ENCODE assay signal across 21 cellular contexts in the genomic region with DNA sequence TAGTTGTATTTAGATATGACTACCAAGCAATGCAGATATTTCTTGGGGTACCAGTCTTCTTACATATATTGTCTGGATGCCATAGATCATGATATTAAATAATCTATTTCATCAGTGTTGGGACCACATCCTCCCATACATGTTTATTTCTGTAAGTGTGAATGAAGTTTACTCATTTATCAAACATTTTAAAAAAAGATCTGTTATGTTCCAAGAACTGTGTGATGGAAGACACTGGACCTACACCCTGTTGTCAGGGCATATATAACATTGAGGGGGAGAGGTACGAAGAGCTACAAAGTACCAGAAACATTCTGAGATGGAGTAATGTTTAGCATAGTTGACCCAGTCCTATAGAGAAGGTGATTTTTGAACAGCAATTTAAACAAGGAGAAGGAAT. TPM values are rescaled to one million over a fixed set of nuclear protein-coding genes. Genes with fewer than 3 reads are reported as not detected.
DNase-seq lines count a peak whose midpoint lies in the region; ATAC-seq and TF ChIP-seq lines count a peak whose summit lies in the region.
"Had no signal": no experiment of that assay in that cellular context is flagged by ENCODE, and none has a peak within 500 bp of the region (broad histone marks: within the 10 kb centered on the region; RNA-seq: fewer than 3 reads in every experiment).

No MANE protein-coding gene starts in this region.

- H3K4me1 ChIP-seq in IMR-90 (ENCODE audit: control insufficient read depth, insufficient read depth, low read length) = peaks cover 13% of the 10 kb centered on the region

- no peak overlapping the region for H2BK5ac ChIP-seq in IMR-90 (ENCODE audit: low read depth, low read length, poor library complexity, severe bottlenecking)

- H3K9ac ChIP-seq in IMR-90 (ENCODE audit: low read depth, low read length) = no peak overlapping the region

- peaks cover 70% of the 10 kb centered on the region for H4K20me1 ChIP-seq in IMR-90 (ENCODE audit: insufficient read depth, low read length)

- no peak overlapping the region for H3K56ac ChIP-seq in IMR-90 (ENCODE audit: extremely low read depth, insufficient read depth, low read length)

- peaks cover 20% of the 10 kb centered on the region for H3K9me1 ChIP-seq in IMR-90 (ENCODE audit: insufficient read depth, low read length)

- no peak overlapping the region for H2BK120ac ChIP-seq in IMR-90 (ENCODE audit: low read depth, low read length)

- ATAC-seq in IMR-90 (ENCODE audit: low read depth) (no peak), GM21529 (IDR thresholded peaks at IDR 0.05; ENCODE audit: unreplicated experiment) (no peak), GM19467 (IDR thresholded peaks at IDR 0.05; ENCODE audit: unreplicated experiment) (no peak)
- no peak for ATAC-seq in naive thymus-derived CD8-positive, alpha-beta T cell
- ATAC-seq: PC-3, SK-N-SH treated with all-trans-retinoic acid at 6 μM for 48 hours had no signal

- H2AK5ac ChIP-seq in IMR-90 (ENCODE audit: low read depth, low read length) = no peak overlapping the region

- H3K27ac ChIP-seq in IMR-90 (ENCODE audit: insufficient read depth, low read length) = no peak overlapping the region
- H3K27ac ChIP-seq: WERI-Rb-1 had no signal

- H3K9me3 ChIP-seq in IMR-90 (ENCODE audit: control insufficient read depth, insufficient read depth, low read length) = no peaks in the 10 kb centered on the region
- H3K9me3 ChIP-seq: HAP-1 had no signal

- H3K27ac Mint-ChIP-seq in CD14-positive monocyte = peak overlapping the region in 6 of 7 donors; percentile 51 to 95 (median 80)
- peak overlapping the region; percentile 70 for H3K27ac Mint-ChIP-seq in activated naive CD8-positive, alpha-beta T cell treated with anti-CD3 and anti-CD28 coated beads for 36 hours
- peak overlapping the region; percentile 41 to 91 (median 82) for H3K27ac Mint-ChIP-seq in naive thymus-derived CD8-positive, alpha-beta T cell

- no peak overlapping the region for H3K4me3 Mint-ChIP-seq in CD14-positive monocyte
- no peak overlapping the region for H3K4me3 Mint-ChIP-seq in activated naive CD8-positive, alpha-beta T cell treated with anti-CD3 and anti-CD28 coated beads for 36 hours
- H3K4me3 Mint-ChIP-seq in naive thymus-derived CD8-positive, alpha-beta T cell = peak overlapping the region; percentile 31 to 70 (median 59)

- BruUV-seq in IMR-90 (replicated peaks; lab: Mats Ljungman, UMichigan) = no TSS peak

- H3K36me3 ChIP-seq in IMR-90 (ENCODE audit: control insufficient read depth, insufficient read depth, low read length) = peaks cover 3% of the 10 kb centered on the region
- H3K36me3 ChIP-seq: HAP-1, WERI-Rb-1 had no signal

- no peak for TF ChIP-seq RAD21 in IMR-90 (IDR thresholded peaks at IDR 0.05; ENCODE audit: low read length)

- peaks cover 72% of the 10 kb centered on the region for H3K4me1 Mint-ChIP-seq in CD14-positive monocyte
- H3K4me1 Mint-ChIP-seq in activated naive CD8-positive, alpha-beta T cell treated with anti-CD3 and anti-CD28 coated beads for 36 hours = peaks cover 73% of the 10 kb centered on the region
- H3K4me1 Mint-ChIP-seq in naive thymus-derived CD8-positive, alpha-beta T cell = peaks cover 49 to 96% (median 79%) of the 10 kb centered on the region in 4 donors

- H4K5ac ChIP-seq in IMR-90 (ENCODE audit: low read depth, low read length) = no peak overlapping the region

- H3K4me2 ChIP-seq in IMR-90 (ENCODE audit: low read depth, low read length) = no peak overlapping the region

- 100% methylated on average over 1 of the region's 1 CpG; no CpG with 5 or more reads in 1 of the 2 experiments for WGBS in IMR-90 (ENCODE audit: extremely low coverage in 2 of 2, insufficient read length in 1 of 2), 2 experiments

- no peak overlapping the region for H3K4me3 ChIP-seq in IMR-90 (ENCODE audit: insufficient read depth, low read depth, low read length)
- H3K4me3 ChIP-seq: HAP-1, lung had no signal

- POLR2A ChIA-PET in IMR-90 (lab: Charles Lee; ENCODE audit: unreplicated experiment) = no interaction called here
- POLR2A ChIA-PET in naive thymus-derived CD8-positive, alpha-beta T cell (lab: Charles Lee) = interaction anchor here (0.9 kb wide), 1 partner anchor 26 kb away, joined by 3 read pairs; no protein-coding TSS in a partner anchor

- H3K27me3 ChIP-seq in IMR-90 (ENCODE audit: control insufficient read depth, insufficient read depth, low read length) = no peaks in the 10 kb centered on the region

- no peak overlapping the region for H4K91ac ChIP-seq in IMR-90 (ENCODE audit: insufficient read depth, low read depth, low read length)

- H3K14ac ChIP-seq in IMR-90 (replicated peaks; ENCODE audit: low read depth, low read length) = peak overlapping the region; percentile 22; the same call in 1 of the 2 replicates

- no peak for DNase-seq in CD14-positive monocyte (ENCODE audit: low spot score)
- DNase-seq in IMR-90 = no peak
- no peak for DNase-seq in activated naive CD8-positive, alpha-beta T cell treated with anti-CD3 and anti-CD28 coated beads for 36 hours
- no peak for DNase-seq in naive thymus-derived CD8-positive, alpha-beta T cell
- DNase-seq in NCI-H1048 (lab: John Stamatoyannopoulos, UW) = no peak
- DNase-seq in GOT3 (lab: John Stamatoyannopoulos, UW) = no peak
- DNase-seq: activated T-cell treated with anti-CD3 and anti-CD28 coated beads, Interleukin-2, amount 50 U/mL, for 1 hour; AML-193; DMS79; NCI-H1436 treated with DMSO at 0.1 percent for 48 hours; NCI-H446 treated with DMSO at 0.1 percent for 48 hours; nucleus accumbens; PC-3; stimulated activated naive CD4-positive, alpha-beta T cell treated with Interleukin-2 at 50 U/mL for 16 hours; WERI-Rb-1 had no signal

- no peak overlapping the region for H2AFZ ChIP-seq in IMR-90 (replicated peaks; ENCODE audit: low read length, poor library complexity)

- no peak overlapping the region for H2BK15ac ChIP-seq in IMR-90 (ENCODE audit: low read depth, low read length)

- H3K36me3 Mint-ChIP-seq in CD14-positive monocyte = peaks cover 13 to 16% of the 10 kb centered on the region in 2 donors
- peaks cover 41% of the 10 kb centered on the region for H3K36me3 Mint-ChIP-seq in activated naive CD8-positive, alpha-beta T cell treated with anti-CD3 and anti-CD28 coated beads for 36 hours
- peaks cover 5 to 45% (median 10%) of the 10 kb centered on the region in 3 donors for H3K36me3 Mint-ChIP-seq in naive thymus-derived CD8-positive, alpha-beta T cell

- dilution Hi-C loops in IMR-90 (cut with HindIII; ENCODE audit: low sequenced_read_pairs, unreplicated experiment) = no loop called here

- no peak overlapping the region for H3K23ac ChIP-seq in IMR-90 (ENCODE audit: low read depth, low read length)

- no peak overlapping the region for H3K4ac ChIP-seq in IMR-90 (ENCODE audit: low read depth, low read length)

- H3K18ac ChIP-seq in IMR-90 (ENCODE audit: low read depth, low read length) = no peak overlapping the region

- in situ Hi-C loops in IMR-90 (cut with MboI; ENCODE audit: low sequenced_read_pairs) = no loop called here

- H3K9me3 Mint-ChIP-seq in CD14-positive monocyte = no peaks in the 10 kb centered on the region
- no peaks in the 10 kb centered on the region for H3K9me3 Mint-ChIP-seq in activated naive CD8-positive, alpha-beta T cell treated with anti-CD3 and anti-CD28 coated beads for 36 hours
- H3K9me3 Mint-ChIP-seq in naive thymus-derived CD8-positive, alpha-beta T cell = no peaks in the 10 kb centered on the region
- H3K9me3 Mint-ChIP-seq: brain had no signal

- TF ChIP-seq CTCF in CD14-positive monocyte (IDR thresholded peaks at IDR 0.05) (no peak), IMR-90 (conservative IDR thresholded peaks at IDR 0.05; ENCODE audit: low read depth, low read length) (no peak)

- no peaks in the 10 kb centered on the region for H3K27me3 Mint-ChIP-seq in CD14-positive monocyte (ENCODE audit: low read depth in 3 of 3)
- H3K27me3 Mint-ChIP-seq in activated naive CD8-positive, alpha-beta T cell treated with anti-CD3 and anti-CD28 coated beads for 36 hours = no peaks in the 10 kb centered on the region
- no peaks in the 10 kb centered on the region for H3K27me3 Mint-ChIP-seq in naive thymus-derived CD8-positive, alpha-beta T cell

- H4K8ac ChIP-seq in IMR-90 (ENCODE audit: low read depth in 2 of 2, low read length in 2 of 2) = no peak overlapping the region

- CTCF ChIA-PET in IMR-90 (lab: Yijun Ruan, JAX) = no interaction called here

- H2AK9ac ChIP-seq in IMR-90 (replicated peaks; ENCODE audit: low read depth, low read length, poor library complexity) = no peak overlapping the region

- no peak for TF ChIP-seq POLR2A in IMR-90 (IDR thresholded peaks at IDR 0.05; ENCODE audit: low read depth, low read length)

- peaks cover 2 to 62% of the 10 kb centered on the region in 2 experiments; a peak in 2 of 4 replicates for H3K79me1 ChIP-seq in IMR-90 (ENCODE audit: low read depth in 1 of 2, low read length in 2 of 2)

- intact Hi-C loops in CD14-positive monocyte (cut with micrococcal nuclease) = loop anchor here in 1 of 2 donors (10.0 kb wide), 1 partner anchor 51 kb away; no protein-coding TSS in a partner anchor
- intact Hi-C loops in IMR-90 (cut with micrococcal nuclease) = no loop called here

- H2BK20ac ChIP-seq in IMR-90 (ENCODE audit: low read depth, low read length) = no peak overlapping the region

TF ChIP-seq in IMR-90, 13 proteins besides CTCF, POLR2A, EP300 and RAD21 (continues in another document):
- no peak for TF ChIP-seq NFE2L2 (IDR thresholded peaks at IDR 0.05; ENCODE audit: low read depth, low read length)
- no peak for TF ChIP-seq MAFK (IDR thresholded peaks at IDR 0.05; ENCODE audit: low read depth, low read length)
- no peak for TF ChIP-seq RCOR1 (IDR thresholded peaks at IDR 0.05; ENCODE audit: insufficient replicate concordance, low read length)
- TF ChIP-seq, protein P1, sequence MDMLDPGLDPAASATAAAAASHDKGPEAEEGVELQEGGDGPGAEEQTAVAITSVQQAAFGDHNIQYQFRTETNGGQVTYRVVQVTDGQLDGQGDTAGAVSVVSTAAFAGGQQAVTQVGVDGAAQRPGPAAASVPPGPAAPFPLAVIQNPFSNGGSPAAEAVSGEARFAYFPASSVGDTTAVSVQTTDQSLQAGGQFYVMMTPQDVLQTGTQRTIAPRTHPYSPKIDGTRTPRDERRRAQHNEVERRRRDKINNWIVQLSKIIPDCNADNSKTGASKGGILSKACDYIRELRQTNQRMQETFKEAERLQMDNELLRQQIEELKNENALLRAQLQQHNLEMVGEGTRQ (IDR thresholded peaks at IDR 0.05; ENCODE audit: low read depth, low read length) = no peak
- TF ChIP-seq BHLHE40 (IDR thresholded peaks at IDR 0.05; ENCODE audit: low read depth, low read length) = no peak
- TF ChIP-seq MXI1 (IDR thresholded peaks at IDR 0.05; ENCODE audit: borderline replicate concordance, low read depth, low read length) = no peak

RNA-seq across cellular contexts. Expression of gene MBNL1, which starts 26.6 kb away (rescaled TPM):
- polyA plus RNA-seq in CD14-positive monocyte (100 to 1,000 TPM; 191 to 204 TPM), IMR-90 (2012; rRNA removed) (127 and 129 TPM in 2 replicates)
- total RNA-seq in IMR-90 (2012; rRNA removed) = 515 and 664 TPM in 2 replicates
- 41.6 and 47.4 TPM in 2 replicates for polyA plus RNA-seq in IMR-90 (2012; cell fraction: cytosol; rRNA removed)
- polyA plus RNA-seq in IMR-90 (2012; cell fraction: nucleus; rRNA removed; ENCODE audit: low replicate concordance) = 48.0 and 82.1 TPM in 2 replicates
- total RNA-seq in activated naive CD8-positive, alpha-beta T cell treated with anti-CD3 and anti-CD28 coated beads for 36 hours = 100 to 1,000 TPM; 385 to 392 TPM
- total RNA-seq in naive thymus-derived CD8-positive, alpha-beta T cell = 100 to 1,000 TPM; 419 to 423 TPM
- polyA plus RNA-seq in naive thymus-derived CD8-positive, alpha-beta T cell = 100 to 1,000 TPM; 298 to 370 (median 331) TPM

Comparison
In these comparisons a context has a peak if more than half of its experiments do, and no peak if none do; other contexts are left out.
1. H3K4me3 Mint-ChIP-seq: peak in naive thymus-derived CD8-positive, alpha-beta T cell (10 of 10); none in CD14-positive monocyte (0 of 2) and activated naive CD8-positive, alpha-beta T cell treated with anti-CD3 and anti-CD28 coated beads for 36 hours (single experiment).
2. Peak in every context shown above with its lines, with median percentiles within 50 percentile points of each other: H3K27ac Mint-ChIP-seq.